Comparison of ENCODE assay signal across 1 cellular context in genomic region chr20:62485701-62486089, GRCh38.
TF ChIP-seq lines count a peak whose summit lies in the region.

No MANE protein-coding gene starts in this region.

TF ChIP-seq in H1, 55 proteins besides CTCF, POLR2A, EP300 and RAD21 (continued from another document):
- TF ChIP-seq SIRT6 (IDR thresholded peaks at IDR 0.05; ENCODE audit: low read length) (no peak), EZH2 (IDR thresholded peaks at IDR 0.05; ENCODE audit: low read depth, low read length, severe bottlenecking) (no peak), CREB1 (IDR thresholded peaks at IDR 0.05) (no peak)
TF ChIP-seq in H1: peak in this region for 0.
